9 cellular contexts compared by ENCODE assay signal in genomic region chr6:105995403-105995699, GRCh38.
DNase-seq lines count a peak whose midpoint lies in the region; ATAC-seq, FAIRE-seq and TF ChIP-seq lines count a peak whose summit lies in the region.
"Had no signal": no experiment of that assay in that cellular context is flagged by ENCODE, and none has a peak within 500 bp of the region (broad histone marks: within the 10 kb centered on the region; RNA-seq: fewer than 3 reads in every experiment).

No MANE protein-coding gene starts in this region.

- FAIRE-seq in H54 (lab: Jason Lieb, UNC), result no peak

- H3K9me3 Mint-ChIP-seq in dendritic cell treated with granulocyte-macrophage colony-stimulating factor and Interleukin-4, amounts not matched to agents 40 ng/mL and 50 ng/mL, for 4 days, result no peaks in the 10 kb centered on the region
- no peaks in the 10 kb centered on the region for H3K9me3 Mint-ChIP-seq in osteocyte (ENCODE audit: unreplicated experiment)

- TF ChIP-seq POLR2A in H54 (IDR thresholded peaks at IDR 0.05; ENCODE audit: low read depth, low read length), result no peak

- H3K27me3 Mint-ChIP-seq in dendritic cell treated with granulocyte-macrophage colony-stimulating factor and Interleukin-4, amounts not matched to agents 40 ng/mL and 50 ng/mL, for 4 days, result peaks cover 10% of the 10 kb centered on the region
- peaks cover 74% of the 10 kb centered on the region for H3K27me3 Mint-ChIP-seq in osteocyte (ENCODE audit: unreplicated experiment)

- no peak for TF ChIP-seq CTCF in osteocyte (IDR thresholded peaks at IDR 0.05)

- H3K27ac Mint-ChIP-seq in dendritic cell treated with granulocyte-macrophage colony-stimulating factor and Interleukin-4, amounts not matched to agents 40 ng/mL and 50 ng/mL, for 4 days, result peak overlapping the region; percentile 93
- peak overlapping the region; percentile 58 for H3K27ac Mint-ChIP-seq in osteocyte (ENCODE audit: unreplicated experiment)

- DNase-seq in DMS114 treated with DMSO at 0.1 percent for 48 hours (lab: John Stamatoyannopoulos, UW; ENCODE audit: unreplicated experiment) (peak; percentile 8), NCI-H748 (lab: John Stamatoyannopoulos, UW; ENCODE audit: unreplicated experiment) (peak; percentile 54), osteocyte (ENCODE audit: extremely low spot score, unreplicated experiment) (no peak), H54 (ENCODE audit: insufficient read length, low spot score) (no peak)
- DNase-seq: NCI-H1092 had no signal

- peaks cover 39% of the 10 kb centered on the region for H3K4me1 Mint-ChIP-seq in dendritic cell treated with granulocyte-macrophage colony-stimulating factor and Interleukin-4, amounts not matched to agents 40 ng/mL and 50 ng/mL, for 4 days (ENCODE audit: low read depth)
- H3K4me1 Mint-ChIP-seq in osteocyte (ENCODE audit: unreplicated experiment), result peaks cover 24% of the 10 kb centered on the region

- peak overlapping the region; percentile 93 for H3K4me3 Mint-ChIP-seq in dendritic cell treated with granulocyte-macrophage colony-stimulating factor and Interleukin-4, amounts not matched to agents 40 ng/mL and 50 ng/mL, for 4 days
- H3K4me3 Mint-ChIP-seq in osteocyte (ENCODE audit: unreplicated experiment), result peak overlapping the region; percentile 87

- peaks cover 28% of the 10 kb centered on the region for H3K36me3 Mint-ChIP-seq in dendritic cell treated with granulocyte-macrophage colony-stimulating factor and Interleukin-4, amounts not matched to agents 40 ng/mL and 50 ng/mL, for 4 days (ENCODE audit: low read depth)
- no peaks in the 10 kb centered on the region for H3K36me3 Mint-ChIP-seq in osteocyte (ENCODE audit: unreplicated experiment)

- intact Hi-C loops in dendritic cell treated with granulocyte-macrophage colony-stimulating factor and Interleukin-4, amounts not matched to agents 40 ng/mL and 50 ng/mL, for 4 days (cut with micrococcal nuclease), result loop anchor here (2.0 to 10.0 kb wide), 3 partner anchors 91 to 511 kb away; partner anchors contain the start of gene PRDM1

- ATAC-seq in GM18907 (IDR thresholded peaks at IDR 0.05; ENCODE audit: unreplicated experiment) (no peak), HG03095 (IDR thresholded peaks at IDR 0.05; ENCODE audit: unreplicated experiment) (no peak), HG02571 (IDR thresholded peaks at IDR 0.05; ENCODE audit: unreplicated experiment) (no peak)

Comparison
In these comparisons a context has a peak if more than half of its experiments do, and no peak if none do; other contexts are left out.
1. DNase-seq: peak in DMS114 treated with DMSO at 0.1 percent for 48 hours (single experiment) and NCI-H748 (single experiment); none in osteocyte (single experiment) and H54 (single experiment).